In genomic region chr2:199228887-199229819, GRCh38 we compare ENCODE assay signal across 9 cellular contexts.
A peak's percentile ranks its signal among the peaks of the same experiment; 100 is the strongest.
DNase-seq lines count a peak whose midpoint lies in the region; ATAC-seq and TF ChIP-seq lines count a peak whose summit lies in the region.
"Had no signal": no experiment of that assay in that cellular context is flagged by ENCODE, and none has a peak within 500 bp of the region (broad histone marks: within the 10 kb centered on the region; RNA-seq: fewer than 3 reads in every experiment).

No MANE protein-coding gene starts in this region.

- TF ChIP-seq CTCF in smooth muscle cell (IDR thresholded peaks at IDR 0.05; ENCODE audit: borderline replicate concordance, insufficient read depth, poor library complexity, severe bottlenecking), result no peak
- no peak for TF ChIP-seq CTCF in mucosa of descending colon (IDR thresholded peaks at IDR 0.05)
- TF ChIP-seq CTCF in stomach (IDR thresholded peaks at IDR 0.05), result no peak

- H3K4me2 ChIP-seq in smooth muscle cell, result no peak overlapping the region
- H3K4me2 ChIP-seq: BLaER1 treated with 17β-estradiol and CSF1 and Interleukin-3, amounts not matched to agents 10 nM and 100 nM had no signal

- ATAC-seq in HG02623 (IDR thresholded peaks at IDR 0.05; ENCODE audit: unreplicated experiment) (peak; percentile 81), mucosa of descending colon (no peak)
- peak; percentile 32 for ATAC-seq in effector memory CD8-positive, alpha-beta T cell (replicated peaks)

- H3K4me3 Mint-ChIP-seq in effector memory CD8-positive, alpha-beta T cell, result no peak overlapping the region

- H3K4me1 ChIP-seq in smooth muscle cell (ENCODE audit: low read depth) (no peaks in the 10 kb centered on the region), mucosa of descending colon (ENCODE audit: low read depth) (no peaks in the 10 kb centered on the region), stomach (no peaks in the 10 kb centered on the region)

- no peak for TF ChIP-seq EP300 in stomach (IDR thresholded peaks at IDR 0.05)

- H3K9me3 ChIP-seq in smooth muscle cell (replicated peaks; ENCODE audit: low read depth) (no peaks in the 10 kb centered on the region), mucosa of descending colon (no peaks in the 10 kb centered on the region), stomach (peaks cover 0 to 25% (median 9%) of the 10 kb centered on the region in 4 donors)

- no peaks in the 10 kb centered on the region for H3K4me1 Mint-ChIP-seq in effector memory CD8-positive, alpha-beta T cell (ENCODE audit: low read depth in 2 of 2)

- H3K36me3 ChIP-seq in smooth muscle cell (ENCODE audit: low read depth) (no peaks in the 10 kb centered on the region), mucosa of descending colon (ENCODE audit: low read depth) (no peaks in the 10 kb centered on the region), stomach (no peaks in the 10 kb centered on the region)
- H3K36me3 ChIP-seq: BLaER1 treated with 17β-estradiol and CSF1 and Interleukin-3, amounts not matched to agents 10 nM and 100 nM had no signal

- H3K36me3 Mint-ChIP-seq in effector memory CD8-positive, alpha-beta T cell (ENCODE audit: insufficient read depth), result no peaks in the 10 kb centered on the region

- WGBS in smooth muscle cell (ENCODE audit: low lambda C conversion rate), result 74% methylated on average over 19 of the region's 19 CpGs
- 84 to 88% (median 86%) methylated on average over 18 to 19 of the region's 19 CpGs for WGBS in stomach, 5 donors

- no peak for TF ChIP-seq POLR2A in stomach (IDR thresholded peaks at IDR 0.05)

- peak; percentile 42 for DNase-seq in activated CD4-positive, alpha-beta T cell treated with anti-CD3 and anti-CD28 coated beads for 48 hours
- DNase-seq in activated CD4-positive, alpha-beta T cell treated with anti-CD3 and anti-CD28 coated beads for 4 hours, result no peak
- DNase-seq in NCI-H446 treated with DMSO at 0.1 percent for 48 hours (lab: John Stamatoyannopoulos, UW) (peak; percentile 7), smooth muscle cell (lab: John Stamatoyannopoulos, UW; ENCODE audit: unreplicated experiment) (no peak), mucosa of descending colon (no peak), stomach (no peak)
- no peak for DNase-seq in effector memory CD8-positive, alpha-beta T cell

- H3K9me3 Mint-ChIP-seq in effector memory CD8-positive, alpha-beta T cell, result no peaks in the 10 kb centered on the region

- no peak overlapping the region for H3K27ac Mint-ChIP-seq in effector memory CD8-positive, alpha-beta T cell

- H3F3A ChIP-seq in smooth muscle cell (ENCODE audit: low read depth), result no peaks in the 10 kb centered on the region

- H3K4me3 ChIP-seq in smooth muscle cell, result no peak overlapping the region
- no peak overlapping the region for H3K4me3 ChIP-seq in mucosa of descending colon
- no peak overlapping the region for H3K4me3 ChIP-seq in stomach
- H3K4me3 ChIP-seq: BLaER1 treated with 17β-estradiol and CSF1 and Interleukin-3, amounts not matched to agents 10 nM and 100 nM had no signal

- H3K27me3 ChIP-seq in smooth muscle cell (ENCODE audit: low read depth) (no peaks in the 10 kb centered on the region), stomach (no peaks in the 10 kb centered on the region)
- H3K27me3 ChIP-seq: BLaER1 treated with 17β-estradiol and CSF1 and Interleukin-3, amounts not matched to agents 10 nM and 100 nM had no signal

- H3K27me3 Mint-ChIP-seq in effector memory CD8-positive, alpha-beta T cell, result no peaks in the 10 kb centered on the region

- H4K20me1 ChIP-seq in smooth muscle cell (ENCODE audit: low read depth), result no peaks in the 10 kb centered on the region
- H4K20me1 ChIP-seq: BLaER1 treated with 17β-estradiol and CSF1 and Interleukin-3, amounts not matched to agents 10 nM and 100 nM had no signal

- H2AFZ ChIP-seq in smooth muscle cell (ENCODE audit: low read depth), result no peak overlapping the region

- intact Hi-C loops in mucosa of descending colon (cut with DNase I, micrococcal nuclease) (no loop called here), stomach (cut with DNase I; ENCODE audit: low total_unique reads) (no loop called here)

- no peak overlapping the region for H3K9ac ChIP-seq in smooth muscle cell (ENCODE audit: low read depth)
- H3K9ac ChIP-seq: BLaER1 treated with 17β-estradiol and CSF1 and Interleukin-3, amounts not matched to agents 10 nM and 100 nM had no signal

- H3K79me2 ChIP-seq in smooth muscle cell (ENCODE audit: low read depth), result no peaks in the 10 kb centered on the region

- no peak overlapping the region for H3K27ac ChIP-seq in smooth muscle cell (ENCODE audit: low read depth)
- H3K27ac ChIP-seq in stomach, result no peak overlapping the region

Comparison
In these comparisons a context has a peak if more than half of its experiments do, and no peak if none do; other contexts are left out.
1. DNase-seq: peak in activated CD4-positive, alpha-beta T cell treated with anti-CD3 and anti-CD28 coated beads for 48 hours (single experiment) and NCI-H446 treated with DMSO at 0.1 percent for 48 hours (single experiment); none in activated CD4-positive, alpha-beta T cell treated with anti-CD3 and anti-CD28 coated beads for 4 hours (0 of 2), effector memory CD8-positive, alpha-beta T cell (0 of 3), smooth muscle cell (single experiment), mucosa of descending colon (0 of 3) and stomach (single experiment).